10 cellular contexts compared by ENCODE assay signal in genomic region chr17:76643553-76644148, GRCh38. TPM values are rescaled to one million over a fixed set of nuclear protein-coding genes. Genes with fewer than 3 reads are reported as not detected.
DNase-seq lines count a peak whose midpoint lies in the region; ATAC-seq, FAIRE-seq and TF ChIP-seq lines count a peak whose summit lies in the region.
"Had no signal": no experiment of that assay in that cellular context is flagged by ENCODE, and none has a peak within 500 bp of the region (broad histone marks: within the 10 kb centered on the region; RNA-seq: fewer than 3 reads in every experiment).

ST6GALNAC1 (minus strand) TSS chr17:76643757; CDS start chr17:76643638, 119 bp downstream.

- peak within 1 kb of the TSS; percentile 77 to 81 for H3K27ac ChIP-seq in kidney (ENCODE audit: low read depth in 2 of 2, low read length in 2 of 2)
- H3K27ac ChIP-seq in transverse colon, result peak within 1 kb of the TSS; percentile 82 to 90 (median 86)
- no peak within 1 kb of the TSS for H3K27ac ChIP-seq in psoas muscle

- no peak for FAIRE-seq in kidney (lab: Jason Lieb, UNC)

- in situ Hi-C loops in transverse colon (cut with MboI; ENCODE audit: low pct_ligation_motif_present in 1 of 4, low pct_unique_long_range_greater_than_20kb in 1 of 4, low sequenced_read_pairs in 3 of 4), result no loop called here

- TF ChIP-seq EP300 in transverse colon (IDR thresholded peaks at IDR 0.05; ENCODE audit: low read depth), result no peak

- 31 to 53% methylated on average over 2 to 7 of the region's 7 CpGs for WGBS in transverse colon (ENCODE audit: low coverage in 1 of 2), 2 donors
- 68 to 80% (median 76%) methylated on average over 7 of the region's 7 CpGs for WGBS in psoas muscle, 3 donors

- TF ChIP-seq CTCF in kidney (IDR thresholded peaks at IDR 0.05; ENCODE audit: borderline replicate concordance, extremely low read depth, insufficient read depth) (no peak), transverse colon (IDR thresholded peaks at IDR 0.05) (no peak), psoas muscle (IDR thresholded peaks at IDR 0.05) (no peak)

- ATAC-seq in GM18498 (IDR thresholded peaks at IDR 0.05; ENCODE audit: unreplicated experiment) (no peak), psoas muscle (no peak)

- TF ChIP-seq POLR2A in transverse colon (IDR thresholded peaks at IDR 0.05), result peak; percentile 96

- H3K27me3 ChIP-seq in transverse colon (no peaks in the 10 kb centered on the region), psoas muscle (ENCODE audit: insufficient read depth in 3 of 3, low read length in 2 of 3) (peaks cover 0 to 2% (median 0%) of the 10 kb centered on the region in 3 donors)

- H3K9me3 ChIP-seq in kidney (ENCODE audit: control insufficient read depth in 1 of 2, low read length in 2 of 2) (no peaks in the 10 kb centered on the region), transverse colon (no peaks in the 10 kb centered on the region), psoas muscle (no peaks in the 10 kb centered on the region)

- DNase-seq in activated T-cell treated with anti-CD3 and anti-CD28 coated beads for 1 hour (ENCODE audit: low read depth) (peak; percentile 14), activated T-cell treated with anti-CD3 and anti-CD28 coated beads for 4 hours (no peak), kidney (no peak), transverse colon (peak; percentile 88), NCI-H510A treated with DMSO at 0.1 percent for 48 hours (lab: John Stamatoyannopoulos, UW) (no peak), psoas muscle (no peak)
- peak; percentile 36 for DNase-seq in activated effector memory CD4-positive, alpha-beta T cell treated with Interleukin-2 at 50 U/mL for 16 hours
- DNase-seq: kidney glomerular epithelial cell, NCI-H2029 treated with DMSO at 0.1 percent for 48 hours had no signal

- intact Hi-C loops in kidney (cut with DNase I), result no loop called here
- intact Hi-C loops in transverse colon (cut with DNase I; ENCODE audit: low total_unique reads), result no loop called here
- intact Hi-C loops in psoas muscle (cut with DNase I), result no loop called here

- H3K36me3 ChIP-seq in kidney (ENCODE audit: control insufficient read depth in 1 of 2, insufficient read depth in 2 of 2, low read length in 2 of 2) (no peaks in the 10 kb centered on the region), transverse colon (no peaks in the 10 kb centered on the region), psoas muscle (ENCODE audit: insufficient read depth in 1 of 2, low read depth in 1 of 2) (no peaks in the 10 kb centered on the region)

- peaks cover 9 to 18% of the 10 kb centered on the region in 2 donors for H3K4me1 ChIP-seq in kidney (ENCODE audit: control insufficient read depth in 1 of 2, insufficient read depth in 1 of 2, low read depth in 1 of 2, low read length in 2 of 2)
- H3K4me1 ChIP-seq in transverse colon, result peaks cover 0 to 38% (median 17%) of the 10 kb centered on the region in 4 donors
- no peaks in the 10 kb centered on the region for H3K4me1 ChIP-seq in psoas muscle

- H3K4me3 ChIP-seq in kidney (ENCODE audit: low read length in 2 of 2) (no peak within 1 kb of the TSS), transverse colon (peak within 1 kb of the TSS; percentile 7 to 50 (median 48)), psoas muscle (no peak within 1 kb of the TSS)

- no peak within 1 kb of the TSS for H3K9ac ChIP-seq in kidney (ENCODE audit: low read length in 2 of 2)

RNA-seq across cellular contexts. Expression of gene ST6GALNAC1, which starts in this region (rescaled TPM):
- total RNA-seq in kidney, result 0.31 TPM
- not detected for polyA plus RNA-seq in kidney (ENCODE audit: insufficient read depth, low read depth, low replicate concordance)
- 100 to 1,000 TPM; 121 to 281 (median 182) TPM for total RNA-seq in transverse colon
- total RNA-seq in psoas muscle, result 1 to 10 TPM in 2 of 4 donors, under 1 TPM in 2; 0.42 to 3.6 (median 0.88) TPM
- under 1 TPM; 0.38 to 0.58 (median 0.53) TPM for polyA plus RNA-seq in psoas muscle

Comparison
In these comparisons a context has a peak if more than half of its experiments do, and no peak if none do; other contexts are left out.
1. RNA of gene ST6GALNAC1 (total RNA-seq): 121 to 281 TPM in transverse colon; 0.42 to 3.6 TPM in psoas muscle and 0.31 TPM in kidney (single experiment); every median in the first group is over 10 times any median in the second.
2. DNase-seq: peak in activated T-cell treated with anti-CD3 and anti-CD28 coated beads for 1 hour (single experiment), activated effector memory CD4-positive, alpha-beta T cell treated with Interleukin-2 at 50 U/mL for 16 hours (single experiment) and transverse colon (single experiment); none in activated T-cell treated with anti-CD3 and anti-CD28 coated beads for 4 hours (single experiment), kidney (single experiment), NCI-H510A treated with DMSO at 0.1 percent for 48 hours (single experiment) and psoas muscle (0 of 2).
3. H3K4me3 ChIP-seq: peak in transverse colon (4 of 4); none in kidney (0 of 2) and psoas muscle (single experiment).